In genomic region chr16:20385844-20386832, GRCh38 we compare ENCODE assay signal across 1 cellular context.
TF ChIP-seq lines count a peak whose summit lies in the region.

No MANE protein-coding gene starts in this region.

TF ChIP-seq in HepG2, 621 proteins besides CTCF, POLR2A, EP300 and RAD21 (continued from another document and continues in another):
- TF ChIP-seq, protein P1, sequence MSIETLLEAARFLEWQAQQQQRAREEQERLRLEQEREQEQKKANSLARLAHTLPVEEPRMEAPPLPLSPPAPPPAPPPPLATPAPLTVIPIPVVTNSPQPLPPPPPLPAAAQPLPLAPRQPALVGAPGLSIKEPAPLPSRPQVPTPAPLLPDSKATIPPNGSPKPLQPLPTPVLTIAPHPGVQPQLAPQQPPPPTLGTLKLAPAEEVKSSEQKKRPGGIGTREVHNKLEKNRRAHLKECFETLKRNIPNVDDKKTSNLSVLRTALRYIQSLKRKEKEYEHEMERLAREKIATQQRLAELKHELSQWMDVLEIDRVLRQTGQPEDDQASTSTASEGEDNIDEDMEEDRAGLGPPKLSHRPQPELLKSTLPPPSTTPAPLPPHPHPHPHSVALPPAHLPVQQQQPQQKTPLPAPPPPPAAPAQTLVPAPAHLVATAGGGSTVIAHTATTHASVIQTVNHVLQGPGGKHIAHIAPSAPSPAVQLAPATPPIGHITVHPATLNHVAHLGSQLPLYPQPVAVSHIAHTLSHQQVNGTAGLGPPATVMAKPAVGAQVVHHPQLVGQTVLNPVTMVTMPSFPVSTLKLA (IDR thresholded peaks at IDR 0.05) = no peak
- TF ChIP-seq ZFP90 (CRISPR knock-in tag; IDR thresholded peaks at IDR 0.05; ENCODE audit: borderline replicate concordance) (peak; percentile 18; the same call in 1 of the 2 replicates), KMT2A (CRISPR knock-in tag; IDR thresholded peaks at IDR 0.05) (no peak), ZNF781 (CRISPR knock-in tag; IDR thresholded peaks at IDR 0.05; ENCODE audit: borderline replicate concordance, not compliant biosample characterization) (peak; percentile 95), ARID4A (CRISPR knock-in tag; IDR thresholded peaks at IDR 0.05; ENCODE audit: borderline replicate concordance) (peak; percentile 76; the same call in 1 of the 2 replicates), POGZ (CRISPR knock-in tag; IDR thresholded peaks at IDR 0.05) (peak; percentile 83; the same call in 1 of the 2 replicates), HDAC1 (CRISPR knock-in tag; IDR thresholded peaks at IDR 0.05) (peak; percentile 84), SP1 (IDR thresholded peaks at IDR 0.05) (no peak), SP1 (CRISPR knock-in tag; IDR thresholded peaks at IDR 0.05) (no peak), SRY (CRISPR knock-in tag; IDR thresholded peaks at IDR 0.05) (peak; percentile 82; the same call in 1 of the 2 replicates), NR1H2 (CRISPR knock-in tag; IDR thresholded peaks at IDR 0.05; ENCODE audit: borderline replicate concordance, low read depth) (0 out of 2 replicates have a peak, but pooled peaks have one; percentile 69), ZNF891 (CRISPR knock-in tag; IDR thresholded peaks at IDR 0.05) (peak; percentile 66; the same call in 1 of the 2 replicates), HMG20B (CRISPR knock-in tag; conservative IDR thresholded peaks at IDR 0.05) (no peak), NRL (CRISPR knock-in tag; IDR thresholded peaks at IDR 0.05; ENCODE audit: borderline replicate concordance) (peak; percentile 72; the same call in 1 of the 2 replicates), ZNF260 (CRISPR knock-in tag; IDR thresholded peaks at IDR 0.05; ENCODE audit: borderline replicate concordance, low read depth) (no peak), FOXC1 (CRISPR knock-in tag; IDR thresholded peaks at IDR 0.05; ENCODE audit: borderline replicate concordance) (peak; percentile 98), ZFP41 (CRISPR knock-in tag; IDR thresholded peaks at IDR 0.05; ENCODE audit: borderline replicate concordance) (peak; percentile 80; the same call in 1 of the 2 replicates), ZNF34 (CRISPR knock-in tag; IDR thresholded peaks at IDR 0.05; ENCODE audit: borderline replicate concordance) (no peak), GRHL1 (CRISPR knock-in tag; conservative IDR thresholded peaks at IDR 0.05) (no peak), ZMAT3 (CRISPR knock-in tag; conservative IDR thresholded peaks at IDR 0.05) (peak; percentile 62), NONO (IDR thresholded peaks at IDR 0.05) (no peak), NONO (CRISPR knock-in tag; conservative IDR thresholded peaks at IDR 0.05) (peak; percentile 54), U2AF1 (optimal IDR thresholded peaks at IDR 0.05; ENCODE audit: low read depth, low read length) (no peak), ZNF709 (CRISPR knock-in tag; IDR thresholded peaks at IDR 0.05) (peak; percentile 87; the same call in 1 of the 2 replicates), NFIC (IDR thresholded peaks at IDR 0.05; ENCODE audit: low read length) (peak; percentile 38; the same call in 1 of the 2 replicates), ZMAT5 (CRISPR knock-in tag; IDR thresholded peaks at IDR 0.05; ENCODE audit: borderline replicate concordance, low read depth) (no peak), ZNF20 (CRISPR knock-in tag; IDR thresholded peaks at IDR 0.05) (0 out of 2 replicates have a peak, but pooled peaks have one; percentile 20), ZBTB7A (CRISPR knock-in tag; IDR thresholded peaks at IDR 0.05) (peak; percentile 83; the same call in 1 of the 2 replicates), ZMYM2 (CRISPR knock-in tag; IDR thresholded peaks at IDR 0.05) (0 out of 2 replicates have a peak, but pooled peaks have one; percentile 30), RARA (CRISPR knock-in tag; IDR thresholded peaks at IDR 0.05) (peak; percentile 83), ZNF264 (CRISPR knock-in tag; IDR thresholded peaks at IDR 0.05) (peak; percentile 54), ZSCAN21 (CRISPR knock-in tag; IDR thresholded peaks at IDR 0.05; ENCODE audit: borderline replicate concordance) (0 out of 2 replicates have a peak, but pooled peaks have one; percentile 48), BHLHE40 (IDR thresholded peaks at IDR 0.05; ENCODE audit: low read length) (peak; percentile 76; the same call in 1 of the 2 replicates), ZSCAN12 (CRISPR knock-in tag; IDR thresholded peaks at IDR 0.05) (0 out of 2 replicates have a peak, but pooled peaks have one; percentile 34), ZBTB20 (CRISPR knock-in tag; IDR thresholded peaks at IDR 0.05; ENCODE audit: borderline replicate concordance, low read depth) (0 out of 2 replicates have a peak, but pooled peaks have one; percentile 77), PPARG (CRISPR knock-in tag; conservative IDR thresholded peaks at IDR 0.05) (no peak; the same call in 1 of the 2 replicates), TP53 (CRISPR knock-in tag; conservative IDR thresholded peaks at IDR 0.05) (0 out of 2 replicates have a peak, but pooled peaks have one; percentile 29), NCOR1 (IDR thresholded peaks at IDR 0.05; ENCODE audit: borderline replicate concordance, low read length) (peak; percentile 82), MED8 (CRISPR knock-in tag; IDR thresholded peaks at IDR 0.05; ENCODE audit: insufficient replicate concordance) (peak; percentile 70), ARHGAP35 (CRISPR knock-in tag; IDR thresholded peaks at IDR 0.05; ENCODE audit: borderline replicate concordance) (peak; percentile 19; the same call in 1 of the 2 replicates), MYPOP (CRISPR knock-in tag; IDR thresholded peaks at IDR 0.05) (peak; percentile 59; the same call in 1 of the 2 replicates), THYN1 (CRISPR knock-in tag; IDR thresholded peaks at IDR 0.05; ENCODE audit: borderline replicate concordance, low read depth) (0 out of 2 replicates have a peak, but pooled peaks have one; percentile 59), RFXAP (CRISPR knock-in tag; IDR thresholded peaks at IDR 0.05; ENCODE audit: borderline replicate concordance) (no peak; the same call in 1 of the 2 replicates), LCORL (IDR thresholded peaks at IDR 0.05) (no peak), LCORL (CRISPR knock-in tag; IDR thresholded peaks at IDR 0.05) (peak; percentile 83), PATZ1 (CRISPR knock-in tag; IDR thresholded peaks at IDR 0.05) (peak; percentile 68), CBX5 (CRISPR knock-in tag; IDR thresholded peaks at IDR 0.05; ENCODE audit: borderline replicate concordance) (peak; percentile 5; the same call in 1 of the 2 replicates), ZNF563 (CRISPR knock-in tag; IDR thresholded peaks at IDR 0.05) (peak; percentile 52; the same call in 1 of the 2 replicates), ZNF619 (CRISPR knock-in tag; IDR thresholded peaks at IDR 0.05) (peak; percentile 60; the same call in 1 of the 2 replicates), ZNF430 (CRISPR knock-in tag; IDR thresholded peaks at IDR 0.05) (0 out of 2 replicates have a peak, but pooled peaks have one; percentile 33), PHF5A (CRISPR knock-in tag; IDR thresholded peaks at IDR 0.05; ENCODE audit: low read depth, unreplicated experiment) (no peak)
- TF ChIP-seq, protein P2, sequence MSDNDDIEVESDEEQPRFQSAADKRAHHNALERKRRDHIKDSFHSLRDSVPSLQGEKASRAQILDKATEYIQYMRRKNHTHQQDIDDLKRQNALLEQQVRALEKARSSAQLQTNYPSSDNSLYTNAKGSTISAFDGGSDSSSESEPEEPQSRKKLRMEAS (IDR thresholded peaks at IDR 0.05) = peak; percentile 56; the same call in 1 of the 2 replicates
- TF ChIP-seq, protein P3, sequence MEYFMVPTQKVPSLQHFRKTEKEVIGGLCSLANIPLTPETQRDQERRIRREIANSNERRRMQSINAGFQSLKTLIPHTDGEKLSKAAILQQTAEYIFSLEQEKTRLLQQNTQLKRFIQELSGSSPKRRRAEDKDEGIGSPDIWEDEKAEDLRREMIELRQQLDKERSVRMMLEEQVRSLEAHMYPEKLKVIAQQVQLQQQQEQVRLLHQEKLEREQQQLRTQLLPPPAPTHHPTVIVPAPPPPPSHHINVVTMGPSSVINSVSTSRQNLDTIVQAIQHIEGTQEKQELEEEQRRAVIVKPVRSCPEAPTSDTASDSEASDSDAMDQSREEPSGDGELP (IDR thresholded peaks at IDR 0.05; ENCODE audit: borderline replicate concordance, low read depth) = peak; percentile 94
- TF ChIP-seq, protein P4, sequence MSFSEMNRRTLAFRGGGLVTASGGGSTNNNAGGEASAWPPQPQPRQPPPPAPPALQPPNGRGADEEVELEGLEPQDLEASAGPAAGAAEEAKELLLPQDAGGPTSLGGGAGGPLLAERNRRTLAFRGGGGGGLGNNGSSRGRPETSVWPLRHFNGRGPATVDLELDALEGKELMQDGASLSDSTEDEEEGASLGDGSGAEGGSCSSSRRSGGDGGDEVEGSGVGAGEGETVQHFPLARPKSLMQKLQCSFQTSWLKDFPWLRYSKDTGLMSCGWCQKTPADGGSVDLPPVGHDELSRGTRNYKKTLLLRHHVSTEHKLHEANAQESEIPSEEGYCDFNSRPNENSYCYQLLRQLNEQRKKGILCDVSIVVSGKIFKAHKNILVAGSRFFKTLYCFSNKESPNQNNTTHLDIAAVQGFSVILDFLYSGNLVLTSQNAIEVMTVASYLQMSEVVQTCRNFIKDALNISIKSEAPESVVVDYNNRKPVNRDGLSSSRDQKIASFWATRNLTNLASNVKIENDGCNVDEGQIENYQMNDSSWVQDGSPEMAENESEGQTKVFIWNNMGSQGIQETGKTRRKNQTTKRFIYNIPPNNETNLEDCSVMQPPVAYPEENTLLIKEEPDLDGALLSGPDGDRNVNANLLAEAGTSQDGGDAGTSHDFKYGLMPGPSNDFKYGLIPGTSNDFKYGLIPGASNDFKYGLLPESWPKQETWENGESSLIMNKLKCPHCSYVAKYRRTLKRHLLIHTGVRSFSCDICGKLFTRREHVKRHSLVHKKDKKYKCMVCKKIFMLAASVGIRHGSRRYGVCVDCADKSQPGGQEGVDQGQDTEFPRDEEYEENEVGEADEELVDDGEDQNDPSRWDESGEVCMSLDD (CRISPR knock-in tag; IDR thresholded peaks at IDR 0.05; ENCODE audit: borderline replicate concordance) = peak; percentile 55; the same call in 1 of the 2 replicates
